ENCODE assay signal across 8 cellular contexts in genomic region chr21:43333301-43334062, GRCh38.
DNase-seq lines count a peak whose midpoint lies in the region; ATAC-seq and TF ChIP-seq lines count a peak whose summit lies in the region.

No MANE protein-coding gene starts in this region.

- H3K4me2 ChIP-seq in Karpas-422 (ENCODE audit: low read depth, low read length, poor library complexity, severe bottlenecking), result no peak overlapping the region
- H3K4me2 ChIP-seq in OCI-LY7 (ENCODE audit: low read length), result no peak overlapping the region

- no TSS peak for BruUV-seq in OCI-LY7 (replicated peaks; lab: Mats Ljungman, UMichigan)

- H4K20me1 ChIP-seq in Karpas-422 (ENCODE audit: insufficient read depth, low read depth, low read length) (no peaks in the 10 kb centered on the region), OCI-LY7 (ENCODE audit: insufficient read depth, low read length) (no peaks in the 10 kb centered on the region)

- H3K79me2 ChIP-seq in Karpas-422 (ENCODE audit: low read length) (no peaks in the 10 kb centered on the region), OCI-LY7 (ENCODE audit: insufficient read depth, low read depth, low read length) (no peaks in the 10 kb centered on the region)

- POLR2A ChIA-PET in OCI-LY7 (lab: Charles Lee), result no interaction called here

- H3K36me3 ChIP-seq in SJSA1 (no peaks in the 10 kb centered on the region), cardiac muscle cell (no peaks in the 10 kb centered on the region), Karpas-422 (ENCODE audit: insufficient read depth, low read length) (no peaks in the 10 kb centered on the region), OCI-LY7 (ENCODE audit: insufficient read depth, low read length) (no peaks in the 10 kb centered on the region)

- CTCF ChIA-PET in OCI-LY7 (lab: Charles Lee; ENCODE audit: unreplicated experiment), result no interaction called here

- no peaks in the 10 kb centered on the region for H3K27me3 ChIP-seq in SJSA1 (replicated peaks)
- no peaks in the 10 kb centered on the region for H3K27me3 ChIP-seq in cardiac muscle cell
- no peaks in the 10 kb centered on the region for H3K27me3 ChIP-seq in Karpas-422 (ENCODE audit: low read length)

- no peaks in the 10 kb centered on the region for H3K9me3 ChIP-seq in SJSA1 (replicated peaks)
- no peaks in the 10 kb centered on the region for H3K9me3 ChIP-seq in cardiac muscle cell (ENCODE audit: low read depth)
- peaks cover 8% of the 10 kb centered on the region for H3K9me3 ChIP-seq in Karpas-422 (ENCODE audit: low read length)
- no peaks in the 10 kb centered on the region for H3K9me3 ChIP-seq in OCI-LY7 (ENCODE audit: low read length)

- H2AFZ ChIP-seq in Karpas-422 (ENCODE audit: low read length) (no peak overlapping the region), OCI-LY7 (ENCODE audit: low read length) (no peak overlapping the region)

- DNase-seq in GM04504 (ENCODE audit: low read depth) (peak; percentile 87), SJSA1 (ENCODE audit: low read depth in 1 of 2, low spot score in 2 of 2) (peak; percentile 95 to 98), cardiac muscle cell (ENCODE audit: low read depth in 1 of 2, low spot score in 1 of 2) (peak; percentile 79 to 92), sciatic nerve (ENCODE audit: low spot score) (no peak), Karpas-422 (no peak), LoVo (ENCODE audit: low spot score) (no peak), OCI-LY7 (ENCODE audit: low spot score) (no peak)
- no peak for DNase-seq in activated naive CD4-positive, alpha-beta T cell treated with anti-CD3 and anti-CD28 coated beads, Interleukin-2, amount 50 U/mL, for 16 hours

- TF ChIP-seq CTCF in cardiac muscle cell (IDR thresholded peaks at IDR 0.05; ENCODE audit: low read depth, low read length), result no peak
- TF ChIP-seq CTCF in OCI-LY7 (conservative IDR thresholded peaks at IDR 0.05; ENCODE audit: low read length), result no peak

- intact Hi-C loops in sciatic nerve (cut with DNase I), result no loop called here
- intact Hi-C loops in OCI-LY7 (cut with micrococcal nuclease; ENCODE audit: unreplicated experiment), result no loop called here

- peak overlapping the region; percentile 28 for H3K4me3 ChIP-seq in SJSA1
- H3K4me3 ChIP-seq in cardiac muscle cell, result no peak overlapping the region
- no peak overlapping the region for H3K4me3 ChIP-seq in Karpas-422 (ENCODE audit: low read length)
- no peak overlapping the region for H3K4me3 ChIP-seq in OCI-LY7 (ENCODE audit: low read depth, low read length, poor library complexity, severe bottlenecking)

- no peaks in the 10 kb centered on the region for H3K9me2 ChIP-seq in Karpas-422 (replicated peaks; ENCODE audit: insufficient read depth, low read length)
- no peaks in the 10 kb centered on the region for H3K9me2 ChIP-seq in OCI-LY7 (ENCODE audit: insufficient read depth, low read length)

- H3K27ac ChIP-seq in SJSA1, result peak overlapping the region; percentile 99
- peak overlapping the region; percentile 95 for H3K27ac ChIP-seq in cardiac muscle cell
- no peak overlapping the region for H3K27ac ChIP-seq in Karpas-422 (ENCODE audit: low read length)
- no peak overlapping the region for H3K27ac ChIP-seq in OCI-LY7 (ENCODE audit: low read depth, low read length, poor library complexity, severe bottlenecking)

- H3K9ac ChIP-seq in Karpas-422 (ENCODE audit: low read length), result no peak overlapping the region

- H3K4me1 ChIP-seq in SJSA1 (replicated peaks), result peaks cover 58% of the 10 kb centered on the region
- peaks cover 29% of the 10 kb centered on the region for H3K4me1 ChIP-seq in cardiac muscle cell (ENCODE audit: low read depth)
- peaks cover 6% of the 10 kb centered on the region for H3K4me1 ChIP-seq in Karpas-422 (ENCODE audit: low read length)
- H3K4me1 ChIP-seq in OCI-LY7 (ENCODE audit: insufficient read depth, low read length, poor library complexity, severe bottlenecking), result peaks cover 22% of the 10 kb centered on the region

- peak; percentile 70 for ATAC-seq in sciatic nerve

Comparison
In these comparisons a context has a peak if more than half of its experiments do, and no peak if none do; other contexts are left out.
1. DNase-seq: peak in GM04504 (single experiment), SJSA1 (2 of 2) and cardiac muscle cell (2 of 2); none in sciatic nerve (single experiment), Karpas-422 (single experiment), LoVo (single experiment), activated naive CD4-positive, alpha-beta T cell treated with anti-CD3 and anti-CD28 coated beads, Interleukin-2, amount 50 U/mL, for 16 hours (single experiment) and OCI-LY7 (single experiment).
2. H3K27ac ChIP-seq: peak in SJSA1 (single experiment) and cardiac muscle cell (single experiment); none in Karpas-422 (single experiment) and OCI-LY7 (single experiment).